15 cellular contexts compared by ENCODE assay signal in the genomic region with DNA sequence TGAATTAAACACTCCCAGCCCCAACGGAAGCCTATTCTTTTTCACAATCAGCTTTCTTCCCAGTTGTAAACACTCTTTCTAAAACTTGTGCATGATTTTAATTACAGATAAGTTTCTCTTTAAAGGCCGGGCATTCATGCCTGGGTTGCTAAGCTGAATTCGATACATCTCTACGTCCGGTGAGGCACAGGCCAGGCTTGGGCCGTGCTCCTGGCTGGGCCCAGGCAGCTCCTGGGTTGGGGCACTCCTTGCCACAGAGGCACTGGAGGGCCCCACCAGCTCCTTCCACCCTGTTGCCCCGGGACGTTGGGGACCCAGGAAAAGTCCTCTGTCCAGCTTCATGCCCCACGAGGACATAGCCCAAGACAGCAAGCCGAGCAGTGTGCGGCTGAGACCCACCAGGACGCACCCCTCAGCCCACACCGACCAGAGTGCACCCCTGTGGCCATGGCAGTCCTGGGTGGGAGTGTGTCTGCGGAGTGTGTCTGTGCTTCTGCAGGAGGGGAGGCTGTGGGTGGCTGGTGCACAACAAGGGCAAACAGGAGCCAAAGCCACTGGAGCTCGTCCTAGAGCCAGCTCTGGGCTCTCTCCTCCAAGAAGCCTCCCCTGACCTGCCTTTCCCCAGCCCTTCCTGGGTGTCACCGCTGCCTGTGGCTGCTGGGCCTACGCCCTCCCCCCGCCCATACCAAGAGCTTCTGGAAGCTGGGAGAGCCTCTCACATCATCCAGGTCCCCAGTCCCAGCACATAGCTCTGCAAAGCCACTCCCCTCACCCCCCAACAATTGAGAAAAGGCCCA.
"Had no signal": no experiment of that assay in that cellular context is flagged by ENCODE, and none has a peak within 500 bp of the region (broad histone marks: within the 10 kb centered on the region; RNA-seq: fewer than 3 reads in every experiment).

No MANE protein-coding gene starts in this region.

- H3K4me1 ChIP-seq: prostate gland had no signal

- H3K27ac ChIP-seq: cardiac muscle cell, esophagus muscularis mucosa, prostate gland, SK-N-MC had no signal

- H3K4me3 ChIP-seq: cardiac muscle cell, esophagus muscularis mucosa, prostate gland, SK-N-MC had no signal

- H3K36me3 ChIP-seq: cardiac muscle cell, esophagus muscularis mucosa, prostate gland had no signal

- ATAC-seq: activated T-helper 17 cell treated with anti-CD3 and anti-CD28 coated beads, Interleukin-2, amount 50 U/mL, for 72 hours; sciatic nerve had no signal

- H3K9me3 ChIP-seq: esophagus muscularis mucosa, prostate gland had no signal

- DNase-seq: activated CD4-positive, alpha-beta T cell treated with anti-CD3 and anti-CD28 coated beads, Interleukin-2, amount 50 U/mL, for 4 hours; activated CD4-positive, CD25-positive, alpha-beta regulatory T cell treated with anti-CD3 and anti-CD28 coated beads, Interleukin-2, amount 50 U/mL, for 72 hours; activated naive CD4-positive, alpha-beta T cell treated with Interleukin-2 at 50 U/mL for 16 hours; kidney glomerular epithelial cell; naive B cell; nucleus accumbens; stimulated activated CD4-positive, alpha-beta T cell treated with anti-CD3 and anti-CD28 coated beads, Interleukin-1b, Interleukin-23, amount 100 ng/mL, for 48 hours; T-helper 1 cell; T1000 had no signal
